Comparison of ENCODE assay signal across 1 cellular context in the genomic region with DNA sequence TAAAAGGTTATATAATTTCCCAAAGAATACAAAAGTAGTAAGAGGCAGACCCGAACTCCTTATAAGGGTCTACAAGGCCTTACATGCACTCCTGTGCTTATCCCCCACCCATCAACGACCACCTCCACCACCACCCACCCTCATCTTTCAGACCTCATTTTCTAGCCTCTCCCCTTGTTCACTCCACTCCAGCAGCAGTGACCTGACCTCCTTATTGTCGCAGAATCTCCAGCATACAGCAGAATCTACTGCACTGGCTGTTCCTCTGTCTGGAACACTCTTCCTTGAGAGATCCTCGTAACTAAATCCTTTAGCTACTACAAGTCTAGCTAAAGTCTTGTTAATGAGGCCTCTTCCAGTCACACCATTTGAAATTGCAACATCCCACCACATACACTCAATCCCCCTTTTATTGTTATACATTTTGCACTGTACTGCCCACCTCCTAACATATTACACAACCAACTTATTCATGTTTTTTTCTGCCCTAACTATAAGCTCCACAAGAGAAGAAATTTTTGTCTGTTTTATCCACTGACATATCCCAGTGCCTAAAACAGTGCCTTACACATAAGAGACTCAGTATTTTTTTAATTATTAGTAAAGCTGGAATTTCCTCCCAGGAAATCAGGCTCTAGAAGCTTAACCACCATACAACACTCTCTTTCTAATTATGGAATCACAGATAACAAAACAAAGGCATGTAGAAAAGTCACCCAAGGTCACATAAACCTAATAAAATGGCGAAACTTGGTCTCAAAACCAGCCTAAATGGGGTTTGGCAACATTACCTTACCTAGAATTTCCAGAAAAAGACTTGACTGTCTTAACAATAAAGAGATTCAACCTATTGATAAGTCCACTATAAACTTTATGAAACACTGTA.
TF ChIP-seq lines count a peak whose summit lies in the region.

No MANE protein-coding gene starts in this region.

TF ChIP-seq in IMR-90, 13 proteins besides CTCF, POLR2A, EP300 and RAD21:
- TF ChIP-seq MAZ (IDR thresholded peaks at IDR 0.05; ENCODE audit: borderline replicate concordance, low read depth, low read length), result no peak
- no peak for TF ChIP-seq RFX5 (IDR thresholded peaks at IDR 0.05; ENCODE audit: low read depth, low read length)
- TF ChIP-seq, protein P1, sequence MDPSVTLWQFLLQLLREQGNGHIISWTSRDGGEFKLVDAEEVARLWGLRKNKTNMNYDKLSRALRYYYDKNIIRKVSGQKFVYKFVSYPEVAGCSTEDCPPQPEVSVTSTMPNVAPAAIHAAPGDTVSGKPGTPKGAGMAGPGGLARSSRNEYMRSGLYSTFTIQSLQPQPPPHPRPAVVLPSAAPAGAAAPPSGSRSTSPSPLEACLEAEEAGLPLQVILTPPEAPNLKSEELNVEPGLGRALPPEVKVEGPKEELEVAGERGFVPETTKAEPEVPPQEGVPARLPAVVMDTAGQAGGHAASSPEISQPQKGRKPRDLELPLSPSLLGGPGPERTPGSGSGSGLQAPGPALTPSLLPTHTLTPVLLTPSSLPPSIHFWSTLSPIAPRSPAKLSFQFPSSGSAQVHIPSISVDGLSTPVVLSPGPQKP (IDR thresholded peaks at IDR 0.05; ENCODE audit: borderline replicate concordance, low read depth, low read length), result no peak
- TF ChIP-seq FOS (IDR thresholded peaks at IDR 0.05; ENCODE audit: low read depth, low read length), result no peak
- peak; percentile 39 for TF ChIP-seq CEBPB (IDR thresholded peaks at IDR 0.05; ENCODE audit: low read depth, low read length)
- no peak for TF ChIP-seq SMC3 (IDR thresholded peaks at IDR 0.05; ENCODE audit: low read depth, low read length)
TF ChIP-seq in IMR-90: peak in this region for 1.
